ENCODE assay signal across 2 cellular contexts in genomic region chr9:97518166-97518908, GRCh38.
TF ChIP-seq lines count a peak whose summit lies in the region.

No MANE protein-coding gene starts in this region.

TF ChIP-seq in HCT116, 20 proteins besides CTCF, POLR2A, EP300 and RAD21:
- TF ChIP-seq EZH2 (IDR thresholded peaks at IDR 0.05) (no peak), EZH2phosphoT487 (IDR thresholded peaks at IDR 0.05; ENCODE audit: borderline replicate concordance) (no peak), EGR1 (IDR thresholded peaks at IDR 0.05; ENCODE audit: low read depth) (no peak), SIN3A (IDR thresholded peaks at IDR 0.05; ENCODE audit: low read depth) (no peak), SRF (IDR thresholded peaks at IDR 0.05; ENCODE audit: low read depth) (no peak), CBX3 (IDR thresholded peaks at IDR 0.05; ENCODE audit: low read depth) (no peak), ZNF274 (IDR thresholded peaks at IDR 0.05; ENCODE audit: low read depth, low read length) (no peak), TCF7L2 (IDR thresholded peaks at IDR 0.05; ENCODE audit: borderline replicate concordance, extremely low read depth, insufficient read depth, insufficient read length) (no peak), POLR2AphosphoS5 (IDR thresholded peaks at IDR 0.05; ENCODE audit: low read depth, low read length) (no peak), REST (IDR thresholded peaks at IDR 0.05; ENCODE audit: low read depth) (no peak), SP1 (IDR thresholded peaks at IDR 0.05; ENCODE audit: low read depth) (no peak), ELF1 (IDR thresholded peaks at IDR 0.05; ENCODE audit: borderline replicate concordance, low read depth) (no peak), CEBPB (IDR thresholded peaks at IDR 0.05; ENCODE audit: low read depth) (no peak), FOSL1 (IDR thresholded peaks at IDR 0.05; ENCODE audit: low read depth) (no peak), YY1 (IDR thresholded peaks at IDR 0.05; ENCODE audit: extremely low read depth, insufficient replicate concordance, low read depth, low read length) (no peak), ZFX (IDR thresholded peaks at IDR 0.05) (no peak), JUND (IDR thresholded peaks at IDR 0.05) (no peak), MAX (IDR thresholded peaks at IDR 0.05) (no peak), ZBTB33 (IDR thresholded peaks at IDR 0.05; ENCODE audit: extremely low read depth, insufficient replicate concordance, low read length) (no peak)

TF ChIP-seq in K562, 482 proteins besides CTCF, POLR2A, EP300 and RAD21:
- TF ChIP-seq E2F6 (IDR thresholded peaks at IDR 0.05; ENCODE audit: borderline replicate concordance in 1 of 2, extremely low read depth in 1 of 2, insufficient read depth in 1 of 2, insufficient read length in 1 of 2, low read depth in 1 of 2, low read length in 1 of 2, poor library complexity in 1 of 2, severe bottlenecking in 1 of 2) (no peak), ZBTB9 (CRISPR knock-in tag; IDR thresholded peaks at IDR 0.05) (no peak), CBX2 (IDR thresholded peaks at IDR 0.05; ENCODE audit: insufficient read depth, low read length, poor library complexity, severe bottlenecking) (no peak), GATAD2B (IDR thresholded peaks at IDR 0.05; ENCODE audit: borderline replicate concordance) (no peak), TAF1 (IDR thresholded peaks at IDR 0.05; ENCODE audit: control insufficient read depth, extremely low read depth, insufficient read depth, low read length, severe bottlenecking) (no peak), ZNF347 (CRISPR knock-in tag; IDR thresholded peaks at IDR 0.05; ENCODE audit: low read depth) (no peak), CTBP1 (IDR thresholded peaks at IDR 0.05; ENCODE audit: borderline replicate concordance) (no peak), ZNF444 (CRISPR knock-in tag; IDR thresholded peaks at IDR 0.05) (no peak), NR2C2 (CRISPR knock-in tag; IDR thresholded peaks at IDR 0.05) (no peak), NR2C2 (tag; IDR thresholded peaks at IDR 0.05) (no peak), MCM2 (IDR thresholded peaks at IDR 0.05; ENCODE audit: low read depth) (no peak), ZBTB33 (CRISPR knock-in tag; IDR thresholded peaks at IDR 0.05) (no peak), RBFOX2 (IDR thresholded peaks at IDR 0.05; ENCODE audit: low read depth, low read length) (no peak), ADNP (tag; IDR thresholded peaks at IDR 0.05) (no peak), MEF2A (IDR thresholded peaks at IDR 0.05; ENCODE audit: control insufficient read depth, low read depth, low read length) (no peak), COPS2 (conservative IDR thresholded peaks at IDR 0.05) (no peak), E2F5 (CRISPR knock-in tag; IDR thresholded peaks at IDR 0.05) (no peak), ZNF23 (CRISPR knock-in tag; IDR thresholded peaks at IDR 0.05) (no peak), TSHZ1 (CRISPR knock-in tag; IDR thresholded peaks at IDR 0.05) (no peak), BCOR (IDR thresholded peaks at IDR 0.05) (no peak)
